Comparison of ENCODE assay signal across 1 cellular context in genomic region chr10:69408318-69409175, GRCh38.
TF ChIP-seq lines count a peak whose summit lies in the region.

No MANE protein-coding gene starts in this region.

TF ChIP-seq in K562, 482 proteins besides CTCF, POLR2A, EP300 and RAD21 (continued from another document and continues in another):
- TF ChIP-seq ZNF318 (IDR thresholded peaks at IDR 0.05; ENCODE audit: borderline replicate concordance in 1 of 2, low read depth in 1 of 2): no peak; a peak in 1 of 4 replicates
- no peak for TF ChIP-seq ETS1 (conservative IDR thresholded peaks at IDR 0.05; ENCODE audit: control insufficient read depth, low read depth, low read length)
- TF ChIP-seq SMARCA4 (IDR thresholded peaks at IDR 0.05): peak; percentile 69
- no peak for TF ChIP-seq ZNF75A (CRISPR knock-in tag; IDR thresholded peaks at IDR 0.05)
- TF ChIP-seq GABPB2 (CRISPR knock-in tag; conservative IDR thresholded peaks at IDR 0.05): no peak
- no peak for TF ChIP-seq POLR2AphosphoS2 (IDR thresholded peaks at IDR 0.05; ENCODE audit: low read length)
- no peak for TF ChIP-seq HDAC3 (IDR thresholded peaks at IDR 0.05; ENCODE audit: borderline replicate concordance, partially characterized antibody)
- TF ChIP-seq ZNF511 (CRISPR knock-in tag; IDR thresholded peaks at IDR 0.05): no peak
- no peak for TF ChIP-seq ZNF644 (tag; IDR thresholded peaks at IDR 0.05; ENCODE audit: low read depth)
- no peak for TF ChIP-seq SRSF3 (IDR thresholded peaks at IDR 0.05; ENCODE audit: insufficient read depth, low read length)
- no peak for TF ChIP-seq BHLHE40 (IDR thresholded peaks at IDR 0.05; ENCODE audit: low read length)
- TF ChIP-seq KLF13 (tag; IDR thresholded peaks at IDR 0.05; ENCODE audit: borderline replicate concordance, low read depth): peak; percentile 47; the same call in 1 of the 2 replicates
- peak; percentile 78; the same call in 1 of the 2 replicates for TF ChIP-seq ZNF589 (CRISPR knock-in tag; IDR thresholded peaks at IDR 0.05; ENCODE audit: low read depth)
- no peak for TF ChIP-seq ZNF12 (CRISPR knock-in tag; IDR thresholded peaks at IDR 0.05)
- TF ChIP-seq NR3C1 (CRISPR knock-in tag; IDR thresholded peaks at IDR 0.05): no peak
- 0 out of 4 replicates have a peak, but pooled peaks of 1 of the 2 experiments have one; percentile 17 for TF ChIP-seq TRIM24 (IDR thresholded peaks at IDR 0.05)
- no peak for TF ChIP-seq MAFG (tag; conservative IDR thresholded peaks at IDR 0.05)
- TF ChIP-seq CBFA2T3 (IDR thresholded peaks at IDR 0.05): no peak
- no peak for TF ChIP-seq SMARCB1 (IDR thresholded peaks at IDR 0.05; ENCODE audit: insufficient read length, low read depth)
- TF ChIP-seq ZNF24 (IDR thresholded peaks at IDR 0.05): peak; percentile 30; the same call in 1 of the 2 replicates
- no peak for TF ChIP-seq MECOM (CRISPR knock-in tag; IDR thresholded peaks at IDR 0.05)
- no peak for TF ChIP-seq FOXP4 (CRISPR knock-in tag; IDR thresholded peaks at IDR 0.05; ENCODE audit: borderline replicate concordance)
- TF ChIP-seq SNIP1 (IDR thresholded peaks at IDR 0.05; ENCODE audit: low read depth): no peak
- peak; percentile 48 for TF ChIP-seq PCBP1 (IDR thresholded peaks at IDR 0.05; ENCODE audit: low read depth, low read length, poor library complexity, severe bottlenecking)
- no peak for TF ChIP-seq SETDB1 (IDR thresholded peaks at IDR 0.05; ENCODE audit: low read length)
- peak in 1 of 2 experiments; percentile 82; a peak in 2 of 4 replicates for TF ChIP-seq SRF (CRISPR knock-in tag; IDR thresholded peaks at IDR 0.05)
- TF ChIP-seq RHOXF2B (CRISPR knock-in tag; conservative IDR thresholded peaks at IDR 0.05): no peak
- no peak for TF ChIP-seq MCM7 (IDR thresholded peaks at IDR 0.05)
- TF ChIP-seq HDAC2 (IDR thresholded peaks at IDR 0.05): peak; percentile 73
- peak; percentile 60; the same call in 1 of the 2 replicates for TF ChIP-seq RB1 (IDR thresholded peaks at IDR 0.05; ENCODE audit: low read depth)
- no peak for TF ChIP-seq ZFPM2 (CRISPR knock-in tag; IDR thresholded peaks at IDR 0.05)
- no peak for TF ChIP-seq POU5F1 (IDR thresholded peaks at IDR 0.05; ENCODE audit: borderline replicate concordance, low read depth, low read length, partially characterized antibody)
- TF ChIP-seq ZNF436 (CRISPR knock-in tag; IDR thresholded peaks at IDR 0.05): no peak
- TF ChIP-seq CLOCK (CRISPR knock-in tag; IDR thresholded peaks at IDR 0.05; ENCODE audit: borderline replicate concordance): no peak
- TF ChIP-seq SP2 (IDR thresholded peaks at IDR 0.05; ENCODE audit: extremely low read depth, low read depth, low read length, poor library complexity, severe bottlenecking): no peak
- no peak for TF ChIP-seq GATA2 (CRISPR knock-in tag; IDR thresholded peaks at IDR 0.05)
- TF ChIP-seq NEUROD1 (IDR thresholded peaks at IDR 0.05; ENCODE audit: borderline replicate concordance, low read depth, low read length, partially characterized antibody): no peak
- TF ChIP-seq TAF1 (IDR thresholded peaks at IDR 0.05; ENCODE audit: control insufficient read depth, extremely low read depth, insufficient read depth, low read length, severe bottlenecking): peak; percentile 65
